8 cellular contexts compared by ENCODE assay signal in genomic region chr18:22703883-22704626, GRCh38.
DNase-seq lines count a peak whose midpoint lies in the region; ATAC-seq and TF ChIP-seq lines count a peak whose summit lies in the region.

No MANE protein-coding gene starts in this region.

- intact Hi-C loops in mammary epithelial cell (cut with micrococcal nuclease): loop anchor here (2.0 to 10.0 kb wide), 3 partner anchors 139 to 807 kb away; no protein-coding TSS in a partner anchor

- H2AFZ ChIP-seq in mammary epithelial cell (ENCODE audit: low read depth, low read length): no peak overlapping the region

- dilution Hi-C loops in mammary epithelial cell (cut with HindIII; ENCODE audit: low sequenced_read_pairs): no loop called here

- H3K36me3 Mint-ChIP-seq in activated CD4-positive, alpha-beta T cell treated with anti-CD3 and anti-CD28 coated beads, Interleukin-2, amount 10 ng/mL, durations not matched to agents 7 days and 5 days (ENCODE audit: low read depth): no peaks in the 10 kb centered on the region

- H3K27me3 ChIP-seq in mammary epithelial cell (ENCODE audit: insufficient read depth, low read length): no peaks in the 10 kb centered on the region
- no peaks in the 10 kb centered on the region for H3K27me3 ChIP-seq in kidney epithelial cell (ENCODE audit: control insufficient read depth, insufficient read depth, low read length)

- no peaks in the 10 kb centered on the region for H3K9me3 ChIP-seq in mammary epithelial cell (replicated peaks; ENCODE audit: insufficient read depth, low read length)

- no peak overlapping the region for H3K27ac Mint-ChIP-seq in activated CD4-positive, alpha-beta T cell treated with anti-CD3 and anti-CD28 coated beads, Interleukin-2, amount 10 ng/mL, durations not matched to agents 7 days and 5 days

- no peak overlapping the region for H3K4me3 ChIP-seq in mammary epithelial cell (replicated peaks in 1 of 3; ENCODE audit: insufficient read depth in 1 of 3, low read depth in 2 of 3, low read length in 3 of 3)
- no peak overlapping the region for H3K4me3 ChIP-seq in kidney epithelial cell (ENCODE audit: low read depth, low read length)

- H3K4me3 Mint-ChIP-seq in activated CD4-positive, alpha-beta T cell treated with anti-CD3 and anti-CD28 coated beads, Interleukin-2, amount 10 ng/mL, durations not matched to agents 7 days and 5 days: no peak overlapping the region

- ATAC-seq in HG02610 (IDR thresholded peaks at IDR 0.05; ENCODE audit: unreplicated experiment): peak; percentile 62
- no peak for ATAC-seq in GM21825 (IDR thresholded peaks at IDR 0.05; ENCODE audit: unreplicated experiment)

- TF ChIP-seq CTCF in mammary epithelial cell (conservative IDR thresholded peaks at IDR 0.05 in 1 of 2, IDR thresholded peaks at IDR 0.05 in 1 of 2; ENCODE audit: extremely low read depth in 1 of 2, insufficient read depth in 1 of 2, low read depth in 1 of 2, low read length in 2 of 2) (peak; percentile 74 to 78), kidney epithelial cell (IDR thresholded peaks at IDR 0.05; ENCODE audit: insufficient read depth, low read length, poor library complexity, severe bottlenecking) (peak; percentile 68)

- H3K9ac ChIP-seq in mammary epithelial cell (ENCODE audit: insufficient read depth, low read length): no peak overlapping the region

- no peaks in the 10 kb centered on the region for H3K79me2 ChIP-seq in mammary epithelial cell (ENCODE audit: insufficient read depth, low read length)

- H3K27ac ChIP-seq in mammary epithelial cell (ENCODE audit: insufficient read depth, low read depth, low read length): no peak overlapping the region

- H3K27me3 Mint-ChIP-seq in activated CD4-positive, alpha-beta T cell treated with anti-CD3 and anti-CD28 coated beads, Interleukin-2, amount 10 ng/mL, durations not matched to agents 7 days and 5 days: no peaks in the 10 kb centered on the region

- 37% methylated on average over 9 of the region's 9 CpGs for WGBS in mammary epithelial cell (ENCODE audit: low coverage, missing lambda C conversion rate)

- no peaks in the 10 kb centered on the region for H3K9me3 Mint-ChIP-seq in activated CD4-positive, alpha-beta T cell treated with anti-CD3 and anti-CD28 coated beads, Interleukin-2, amount 10 ng/mL, durations not matched to agents 7 days and 5 days

- H3K36me3 ChIP-seq in mammary epithelial cell (ENCODE audit: insufficient read depth, low read length) (no peaks in the 10 kb centered on the region), kidney epithelial cell (ENCODE audit: control insufficient read depth, insufficient read depth, low read length) (no peaks in the 10 kb centered on the region)

- H3K4me2 ChIP-seq in mammary epithelial cell (ENCODE audit: insufficient read depth, low read depth, low read length): no peak overlapping the region

- BruUV-seq in mammary epithelial cell (replicated peaks; lab: Mats Ljungman, UMichigan): no TSS peak

- POLR2A ChIA-PET in activated CD4-positive, alpha-beta T cell treated with anti-CD3 and anti-CD28 coated beads, Interleukin-2, amount 10 ng/mL, durations not matched to agents 7 days and 5 days (lab: Charles Lee): no interaction called here

- DNase-seq in activated CD4-positive, alpha-beta T cell treated with anti-CD3 and anti-CD28 coated beads, Interleukin-2, amount 10 ng/mL, durations not matched to agents 7 days and 5 days: peak; percentile 18
- no peak for DNase-seq in activated CD4-positive, alpha-beta T cell treated with anti-CD3 and anti-CD28 coated beads, Interleukin-2, amount 50 U/mL, for 1 hour
- peak; percentile 74 for DNase-seq in NCI-H69 (lab: John Stamatoyannopoulos, UW)
- DNase-seq in mammary epithelial cell: peak; percentile 43
- no peak for DNase-seq in kidney epithelial cell (ENCODE audit: low read depth)
- DNase-seq in effector CD4-positive, alpha-beta T cell: no peak

- in situ Hi-C loops in mammary epithelial cell (cut with MboI; ENCODE audit: low sequenced_read_pairs in 2 of 2): no loop called here

- H3K4me1 ChIP-seq in mammary epithelial cell (ENCODE audit: insufficient read depth, low read length): peaks cover 3% of the 10 kb centered on the region

- CTCF ChIA-PET in activated CD4-positive, alpha-beta T cell treated with anti-CD3 and anti-CD28 coated beads, Interleukin-2, amount 10 ng/mL, durations not matched to agents 7 days and 5 days (lab: Charles Lee): no interaction called here
- CTCF ChIA-PET in mammary epithelial cell (lab: Charles Lee; ENCODE audit: low non-redundant PET): no interaction called here

- H4K20me1 ChIP-seq in mammary epithelial cell (ENCODE audit: insufficient read depth, low read length): no peaks in the 10 kb centered on the region

- no peaks in the 10 kb centered on the region for H3K4me1 Mint-ChIP-seq in activated CD4-positive, alpha-beta T cell treated with anti-CD3 and anti-CD28 coated beads, Interleukin-2, amount 10 ng/mL, durations not matched to agents 7 days and 5 days

Comparison
In these comparisons a context has a peak if more than half of its experiments do, and no peak if none do; other contexts are left out.
1. DNase-seq: peak in activated CD4-positive, alpha-beta T cell treated with anti-CD3 and anti-CD28 coated beads, Interleukin-2, amount 10 ng/mL, durations not matched to agents 7 days and 5 days (single experiment), NCI-H69 (single experiment) and mammary epithelial cell (single experiment); none in activated CD4-positive, alpha-beta T cell treated with anti-CD3 and anti-CD28 coated beads, Interleukin-2, amount 50 U/mL, for 1 hour (single experiment), kidney epithelial cell (single experiment) and effector CD4-positive, alpha-beta T cell (single experiment).